In the genomic region with DNA sequence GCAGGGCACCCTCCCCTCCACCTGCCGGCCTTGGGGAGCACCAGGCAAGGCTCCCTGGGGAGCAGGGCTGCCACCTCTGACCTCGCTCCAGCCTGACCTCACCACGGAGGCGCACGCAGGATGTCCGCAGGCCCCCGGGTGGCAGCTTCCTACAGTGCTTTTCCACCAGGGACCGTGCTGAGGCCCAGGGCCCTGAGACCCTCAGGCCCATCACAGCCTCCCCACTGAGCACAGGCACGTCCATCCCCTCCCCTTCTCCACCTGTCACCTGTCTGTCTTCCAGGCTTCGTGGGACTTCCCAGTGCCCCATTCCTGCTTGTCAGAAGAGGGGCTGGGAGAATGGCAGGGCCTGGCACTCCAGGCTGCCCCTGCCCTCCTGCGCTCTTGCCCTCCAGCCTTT, we compare ENCODE assay signal across 2 cellular contexts.
TF ChIP-seq lines count a peak whose summit lies in the region.

No MANE protein-coding gene starts in this region.

TF ChIP-seq in SK-N-SH, 30 proteins besides CTCF, POLR2A, EP300 and RAD21 (continued from another document):
- no peak for TF ChIP-seq TEAD4 (IDR thresholded peaks at IDR 0.05; ENCODE audit: borderline replicate concordance, insufficient read depth)
- no peak for TF ChIP-seq POLR2AphosphoS5 (IDR thresholded peaks at IDR 0.05; ENCODE audit: low read depth, low read length)
- no peak for TF ChIP-seq GATA2 (CRISPR knock-in tag; IDR thresholded peaks at IDR 0.05)
- no peak for TF ChIP-seq TCF12 (IDR thresholded peaks at IDR 0.05)
- no peak for TF ChIP-seq TAF1 (IDR thresholded peaks at IDR 0.05; ENCODE audit: borderline replicate concordance, low read depth, low read length)
- no peak for TF ChIP-seq RFX5 (IDR thresholded peaks at IDR 0.05; ENCODE audit: low read length)
- no peak for TF ChIP-seq FOSL2 (IDR thresholded peaks at IDR 0.05; ENCODE audit: borderline replicate concordance, low read depth)
- no peak for TF ChIP-seq MEF2A (IDR thresholded peaks at IDR 0.05; ENCODE audit: borderline replicate concordance, low read depth)
- TF ChIP-seq, protein P1, sequence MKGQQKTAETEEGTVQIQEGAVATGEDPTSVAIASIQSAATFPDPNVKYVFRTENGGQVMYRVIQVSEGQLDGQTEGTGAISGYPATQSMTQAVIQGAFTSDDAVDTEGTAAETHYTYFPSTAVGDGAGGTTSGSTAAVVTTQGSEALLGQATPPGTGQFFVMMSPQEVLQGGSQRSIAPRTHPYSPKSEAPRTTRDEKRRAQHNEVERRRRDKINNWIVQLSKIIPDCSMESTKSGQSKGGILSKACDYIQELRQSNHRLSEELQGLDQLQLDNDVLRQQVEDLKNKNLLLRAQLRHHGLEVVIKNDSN (IDR thresholded peaks at IDR 0.05; ENCODE audit: borderline replicate concordance, low read depth), result no peak
- TF ChIP-seq EZH2phosphoT487 (IDR thresholded peaks at IDR 0.05; ENCODE audit: borderline replicate concordance, low read depth), result no peak

TF ChIP-seq in SK-N-SH treated with all-trans-retinoic acid at 6 μM for 48 hours, 23 proteins besides CTCF, POLR2A, EP300 and RAD21 (continued from another document):
- TF ChIP-seq, protein P2, sequence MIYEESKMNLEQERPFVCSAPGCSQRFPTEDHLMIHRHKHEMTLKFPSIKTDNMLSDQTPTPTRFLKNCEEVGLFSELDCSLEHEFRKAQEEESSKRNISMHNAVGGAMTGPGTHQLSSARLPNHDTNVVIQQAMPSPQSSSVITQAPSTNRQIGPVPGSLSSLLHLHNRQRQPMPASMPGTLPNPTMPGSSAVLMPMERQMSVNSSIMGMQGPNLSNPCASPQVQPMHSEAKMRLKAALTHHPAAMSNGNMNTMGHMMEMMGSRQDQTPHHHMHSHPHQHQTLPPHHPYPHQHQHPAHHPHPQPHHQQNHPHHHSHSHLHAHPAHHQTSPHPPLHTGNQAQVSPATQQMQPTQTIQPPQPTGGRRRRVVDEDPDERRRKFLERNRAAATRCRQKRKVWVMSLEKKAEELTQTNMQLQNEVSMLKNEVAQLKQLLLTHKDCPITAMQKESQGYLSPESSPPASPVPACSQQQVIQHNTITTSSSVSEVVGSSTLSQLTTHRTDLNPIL (CRISPR knock-in tag; IDR thresholded peaks at IDR 0.05; ENCODE audit: low read depth), result no peak
- TF ChIP-seq TOX (CRISPR knock-in tag; IDR thresholded peaks at IDR 0.05; ENCODE audit: borderline replicate concordance) (no peak), ZFP30 (CRISPR knock-in tag; IDR thresholded peaks at IDR 0.05) (no peak), ZNF565 (CRISPR knock-in tag; conservative IDR thresholded peaks at IDR 0.05; ENCODE audit: low read depth) (no peak), CSDC2 (CRISPR knock-in tag; IDR thresholded peaks at IDR 0.05) (no peak)
